8 cellular contexts compared by ENCODE assay signal in genomic region chr11:57458060-57458409, GRCh38. TPM values are rescaled to one million over a fixed set of nuclear protein-coding genes. Genes with fewer than 3 reads are reported as not detected.
DNase-seq lines count a peak whose midpoint lies in the region; ATAC-seq and TF ChIP-seq lines count a peak whose summit lies in the region.

No MANE protein-coding gene starts in this region.

- H3K36me3 Mint-ChIP-seq in activated naive CD4-positive, alpha-beta T cell treated with anti-CD3 and anti-CD28 coated beads for 36 hours (ENCODE audit: low read depth): no peaks in the 10 kb centered on the region

- peak overlapping the region; percentile 56 for H3K4me3 Mint-ChIP-seq in activated naive CD4-positive, alpha-beta T cell treated with anti-CD3 and anti-CD28 coated beads for 36 hours

- CTCF ChIA-PET in activated naive CD4-positive, alpha-beta T cell treated with anti-CD3 and anti-CD28 coated beads for 36 hours (lab: Charles Lee): interaction anchor here (0.6 to 8.6 kb wide), 52 partner anchors 7 to 1081 kb away, joined by 3 to 211 read pairs (median 5); partner anchors contain the start of genes PRG3, SLC43A1, SLC43A3 and TIMM10

- H3K4me1 ChIP-seq in RWPE2 (ENCODE audit: insufficient read depth, poor library complexity, severe bottlenecking): no peaks in the 10 kb centered on the region
- H3K4me1 ChIP-seq in tibial artery: peaks cover 0 to 43% (median 38%) of the 10 kb centered on the region in 4 donors

- H3K27me3 ChIP-seq in RWPE2 (ENCODE audit: insufficient read depth, poor library complexity, severe bottlenecking) (peaks cover 42% of the 10 kb centered on the region), tibial artery (peaks cover 0 to 67% of the 10 kb centered on the region in 2 donors)

- H3K4me3 ChIP-seq in RWPE2 (ENCODE audit: severe bottlenecking): peak overlapping the region; percentile 13
- H3K4me3 ChIP-seq in iPS-18c (ENCODE audit: insufficient read depth, low read depth, low read length): peak overlapping the region; percentile 4; the same call in 1 of the 2 replicates
- peak overlapping the region; percentile 33 to 46 for H3K4me3 ChIP-seq in tibial artery

- H3K27ac ChIP-seq in RWPE2 (ENCODE audit: poor library complexity, severe bottlenecking): no peak overlapping the region
- H3K27ac ChIP-seq in tibial artery: no peak overlapping the region

- H3K4me1 Mint-ChIP-seq in activated naive CD4-positive, alpha-beta T cell treated with anti-CD3 and anti-CD28 coated beads for 36 hours (ENCODE audit: low read depth): peaks cover 25% of the 10 kb centered on the region

- H3K36me3 ChIP-seq in RWPE2 (ENCODE audit: low read depth) (no peaks in the 10 kb centered on the region), tibial artery (no peaks in the 10 kb centered on the region)

- DNase-seq in activated naive CD4-positive, alpha-beta T cell treated with anti-CD3 and anti-CD28 coated beads for 36 hours: peak; percentile 54
- no peak for DNase-seq in activated naive CD4-positive, alpha-beta T cell treated with anti-CD3 and anti-CD28 coated beads, Interleukin-2, amount 50 U/mL, for 16 hours
- DNase-seq in RWPE2 (ENCODE audit: low spot score) (no peak), tibial artery (no peak), NCI-H526 treated with DMSO at 0.1 percent for 48 hours (lab: John Stamatoyannopoulos, UW) (no peak), NCI-H1930 (lab: John Stamatoyannopoulos, UW) (no peak)

- ATAC-seq in RWPE2 (ENCODE audit: low read depth) (peak; percentile 31), HG02885 (IDR thresholded peaks at IDR 0.05; ENCODE audit: poor library complexity, unreplicated experiment) (no peak)

- no peaks in the 10 kb centered on the region for H3K9me3 ChIP-seq in RWPE2 (ENCODE audit: severe bottlenecking)
- H3K9me3 ChIP-seq in iPS-18c (ENCODE audit: control insufficient read depth, insufficient read depth, low read length): no peaks in the 10 kb centered on the region
- no peaks in the 10 kb centered on the region for H3K9me3 ChIP-seq in tibial artery

- intact Hi-C loops in activated naive CD4-positive, alpha-beta T cell treated with anti-CD3 and anti-CD28 coated beads for 36 hours (cut with micrococcal nuclease): loop anchor here (1.0 to 5.0 kb wide), 3 partner anchors 34 to 616 kb away; no protein-coding TSS in a partner anchor
- intact Hi-C loops in tibial artery (cut with DNase I; ENCODE audit: low total_unique reads): loop anchor here (2.0 to 10.0 kb wide), 2 partner anchors 69 to 187 kb away; partner anchors contain the start of gene YPEL4

- no peak overlapping the region for H3K27ac Mint-ChIP-seq in activated naive CD4-positive, alpha-beta T cell treated with anti-CD3 and anti-CD28 coated beads for 36 hours

- no peaks in the 10 kb centered on the region for H3K9me3 Mint-ChIP-seq in activated naive CD4-positive, alpha-beta T cell treated with anti-CD3 and anti-CD28 coated beads for 36 hours

- H3K27me3 Mint-ChIP-seq in activated naive CD4-positive, alpha-beta T cell treated with anti-CD3 and anti-CD28 coated beads for 36 hours (ENCODE audit: low read depth): peaks cover 27% of the 10 kb centered on the region

- TF ChIP-seq CTCF in RWPE2 (IDR thresholded peaks at IDR 0.05; ENCODE audit: poor library complexity, severe bottlenecking): no peak
- TF ChIP-seq CTCF in tibial artery (IDR thresholded peaks at IDR 0.05): no peak

RNA-seq across cellular contexts. Expression of gene RTN4RL2, which starts 2.3 kb away (rescaled TPM):
- under 1 TPM; 0.74 to 0.99 TPM for total RNA-seq in activated naive CD4-positive, alpha-beta T cell treated with anti-CD3 and anti-CD28 coated beads for 36 hours

RNA-seq across cellular contexts. Expression of gene SLC43A3, which starts 31.1 kb away (rescaled TPM):
- total RNA-seq in activated naive CD4-positive, alpha-beta T cell treated with anti-CD3 and anti-CD28 coated beads for 36 hours: 100 to 1,000 TPM; 116 to 117 TPM

RNA-seq across cellular contexts. Expression of gene SLC43A1, which starts 57.5 kb away (rescaled TPM):
- 10 to 100 TPM; 26.5 to 29.7 TPM for total RNA-seq in activated naive CD4-positive, alpha-beta T cell treated with anti-CD3 and anti-CD28 coated beads for 36 hours
